ENCODE assay signal across 1 cellular context in genomic region chr11:96964661-96965060, GRCh38.
TF ChIP-seq lines count a peak whose summit lies in the region.

No MANE protein-coding gene starts in this region.

TF ChIP-seq in GM23338, 12 proteins besides CTCF, POLR2A, EP300 and RAD21 (continued from another document):
- TF ChIP-seq, protein P1, sequence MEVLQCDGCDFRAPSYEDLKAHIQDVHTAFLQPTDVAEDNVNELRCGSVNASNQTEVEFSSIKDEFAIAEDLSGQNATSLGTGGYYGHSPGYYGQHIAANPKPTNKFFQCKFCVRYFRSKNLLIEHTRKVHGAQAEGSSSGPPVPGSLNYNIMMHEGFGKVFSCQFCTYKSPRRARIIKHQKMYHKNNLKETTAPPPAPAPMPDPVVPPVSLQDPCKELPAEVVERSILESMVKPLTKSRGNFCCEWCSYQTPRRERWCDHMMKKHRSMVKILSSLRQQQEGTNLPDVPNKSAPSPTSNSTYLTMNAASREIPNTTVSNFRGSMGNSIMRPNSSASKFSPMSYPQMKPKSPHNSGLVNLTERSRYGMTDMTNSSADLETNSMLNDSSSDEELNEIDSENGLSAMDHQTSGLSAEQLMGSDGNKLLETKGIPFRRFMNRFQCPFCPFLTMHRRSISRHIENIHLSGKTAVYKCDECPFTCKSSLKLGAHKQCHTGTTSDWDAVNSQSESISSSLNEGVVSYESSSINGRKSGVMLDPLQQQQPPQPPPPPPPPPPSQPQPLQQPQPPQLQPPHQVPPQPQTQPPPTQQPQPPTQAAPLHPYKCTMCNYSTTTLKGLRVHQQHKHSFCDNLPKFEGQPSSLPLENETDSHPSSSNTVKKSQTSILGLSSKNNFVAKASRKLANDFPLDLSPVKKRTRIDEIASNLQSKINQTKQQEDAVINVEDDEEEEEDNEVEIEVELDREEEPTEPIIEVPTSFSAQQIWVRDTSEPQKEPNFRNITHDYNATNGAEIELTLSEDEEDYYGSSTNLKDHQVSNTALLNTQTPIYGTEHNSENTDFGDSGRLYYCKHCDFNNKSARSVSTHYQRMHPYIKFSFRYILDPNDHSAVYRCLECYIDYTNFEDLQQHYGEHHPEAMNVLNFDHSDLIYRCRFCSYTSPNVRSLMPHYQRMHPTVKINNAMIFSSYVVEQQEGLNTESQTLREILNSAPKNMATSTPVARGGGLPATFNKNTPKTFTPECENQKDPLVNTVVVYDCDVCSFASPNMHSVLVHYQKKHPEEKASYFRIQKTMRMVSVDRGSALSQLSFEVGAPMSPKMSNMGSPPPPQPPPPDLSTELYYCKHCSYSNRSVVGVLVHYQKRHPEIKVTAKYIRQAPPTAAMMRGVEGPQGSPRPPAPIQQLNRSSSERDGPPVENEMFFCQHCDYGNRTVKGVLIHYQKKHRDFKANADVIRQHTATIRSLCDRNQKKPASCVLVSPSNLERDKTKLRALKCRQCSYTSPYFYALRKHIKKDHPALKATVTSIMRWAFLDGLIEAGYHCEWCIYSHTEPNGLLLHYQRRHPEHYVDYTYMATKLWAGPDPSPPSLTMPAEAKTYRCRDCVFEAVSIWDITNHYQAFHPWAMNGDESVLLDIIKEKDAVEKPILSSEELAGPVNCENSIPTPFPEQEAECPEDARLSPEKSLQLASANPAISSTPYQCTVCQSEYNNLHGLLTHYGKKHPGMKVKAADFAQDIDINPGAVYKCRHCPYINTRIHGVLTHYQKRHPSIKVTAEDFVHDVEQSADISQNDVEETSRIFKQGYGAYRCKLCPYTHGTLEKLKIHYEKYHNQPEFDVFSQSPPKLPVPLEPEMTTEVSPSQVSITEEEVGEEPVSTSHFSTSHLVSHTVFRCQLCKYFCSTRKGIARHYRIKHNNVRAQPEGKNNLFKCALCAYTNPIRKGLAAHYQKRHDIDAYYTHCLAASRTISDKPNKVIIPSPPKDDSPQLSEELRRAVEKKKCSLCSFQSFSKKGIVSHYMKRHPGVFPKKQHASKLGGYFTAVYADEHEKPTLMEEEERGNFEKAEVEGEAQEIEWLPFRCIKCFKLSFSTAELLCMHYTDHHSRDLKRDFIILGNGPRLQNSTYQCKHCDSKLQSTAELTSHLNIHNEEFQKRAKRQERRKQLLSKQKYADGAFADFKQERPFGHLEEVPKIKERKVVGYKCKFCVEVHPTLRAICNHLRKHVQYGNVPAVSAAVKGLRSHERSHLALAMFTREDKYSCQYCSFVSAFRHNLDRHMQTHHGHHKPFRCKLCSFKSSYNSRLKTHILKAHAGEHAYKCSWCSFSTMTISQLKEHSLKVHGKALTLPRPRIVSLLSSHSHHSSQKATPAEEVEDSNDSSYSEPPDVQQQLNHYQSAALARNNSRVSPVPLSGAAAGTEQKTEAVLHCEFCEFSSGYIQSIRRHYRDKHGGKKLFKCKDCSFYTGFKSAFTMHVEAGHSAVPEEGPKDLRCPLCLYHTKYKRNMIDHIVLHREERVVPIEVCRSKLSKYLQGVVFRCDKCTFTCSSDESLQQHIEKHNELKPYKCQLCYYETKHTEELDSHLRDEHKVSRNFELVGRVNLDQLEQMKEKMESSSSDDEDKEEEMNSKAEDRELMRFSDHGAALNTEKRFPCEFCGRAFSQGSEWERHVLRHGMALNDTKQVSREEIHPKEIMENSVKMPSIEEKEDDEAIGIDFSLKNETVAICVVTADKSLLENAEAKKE (CRISPR knock-in tag; IDR thresholded peaks at IDR 0.05): no peak
- TF ChIP-seq JUNB (IDR thresholded peaks at IDR 0.05; ENCODE audit: unreplicated experiment) (no peak), CREB1 (CRISPR knock-in tag; IDR thresholded peaks at IDR 0.05; ENCODE audit: low read depth) (no peak), POLR2AphosphoS5 (IDR thresholded peaks at IDR 0.05; ENCODE audit: low read depth) (no peak), ZNF331 (CRISPR knock-in tag; IDR thresholded peaks at IDR 0.05; ENCODE audit: low read depth) (no peak), EZH2phosphoT487 (IDR thresholded peaks at IDR 0.05; ENCODE audit: unreplicated experiment) (no peak), STAT1 (IDR thresholded peaks at IDR 0.05; ENCODE audit: unreplicated experiment) (no peak), EZH2 (IDR thresholded peaks at IDR 0.05; ENCODE audit: low read depth, unreplicated experiment) (no peak), NANOG (IDR thresholded peaks at IDR 0.05; ENCODE audit: borderline replicate concordance) (no peak)
- TF ChIP-seq, protein P2, sequence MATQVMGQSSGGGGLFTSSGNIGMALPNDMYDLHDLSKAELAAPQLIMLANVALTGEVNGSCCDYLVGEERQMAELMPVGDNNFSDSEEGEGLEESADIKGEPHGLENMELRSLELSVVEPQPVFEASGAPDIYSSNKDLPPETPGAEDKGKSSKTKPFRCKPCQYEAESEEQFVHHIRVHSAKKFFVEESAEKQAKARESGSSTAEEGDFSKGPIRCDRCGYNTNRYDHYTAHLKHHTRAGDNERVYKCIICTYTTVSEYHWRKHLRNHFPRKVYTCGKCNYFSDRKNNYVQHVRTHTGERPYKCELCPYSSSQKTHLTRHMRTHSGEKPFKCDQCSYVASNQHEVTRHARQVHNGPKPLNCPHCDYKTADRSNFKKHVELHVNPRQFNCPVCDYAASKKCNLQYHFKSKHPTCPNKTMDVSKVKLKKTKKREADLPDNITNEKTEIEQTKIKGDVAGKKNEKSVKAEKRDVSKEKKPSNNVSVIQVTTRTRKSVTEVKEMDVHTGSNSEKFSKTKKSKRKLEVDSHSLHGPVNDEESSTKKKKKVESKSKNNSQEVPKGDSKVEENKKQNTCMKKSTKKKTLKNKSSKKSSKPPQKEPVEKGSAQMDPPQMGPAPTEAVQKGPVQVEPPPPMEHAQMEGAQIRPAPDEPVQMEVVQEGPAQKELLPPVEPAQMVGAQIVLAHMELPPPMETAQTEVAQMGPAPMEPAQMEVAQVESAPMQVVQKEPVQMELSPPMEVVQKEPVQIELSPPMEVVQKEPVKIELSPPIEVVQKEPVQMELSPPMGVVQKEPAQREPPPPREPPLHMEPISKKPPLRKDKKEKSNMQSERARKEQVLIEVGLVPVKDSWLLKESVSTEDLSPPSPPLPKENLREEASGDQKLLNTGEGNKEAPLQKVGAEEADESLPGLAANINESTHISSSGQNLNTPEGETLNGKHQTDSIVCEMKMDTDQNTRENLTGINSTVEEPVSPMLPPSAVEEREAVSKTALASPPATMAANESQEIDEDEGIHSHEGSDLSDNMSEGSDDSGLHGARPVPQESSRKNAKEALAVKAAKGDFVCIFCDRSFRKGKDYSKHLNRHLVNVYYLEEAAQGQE (IDR thresholded peaks at IDR 0.05; ENCODE audit: unreplicated experiment): no peak
